ENCODE assay signal across 21 cellular contexts in genomic region chr10:98248018-98248417, GRCh38.
"Had no signal": no experiment of that assay in that cellular context is flagged by ENCODE, and none has a peak within 500 bp of the region (broad histone marks: within the 10 kb centered on the region; RNA-seq: fewer than 3 reads in every experiment).

No MANE protein-coding gene starts in this region.

- H2AFZ ChIP-seq: neural progenitor cell had no signal

- H3K4me1 ChIP-seq: prostate gland, right atrium auricular region had no signal

- H3K9me3 ChIP-seq: gastrocnemius medialis, prostate gland, right atrium auricular region, testis, tibial nerve, upper lobe of left lung had no signal

- H3K9ac ChIP-seq: neural progenitor cell had no signal

- H3K36me3 ChIP-seq: neural progenitor cell had no signal

- H3K9me3 Mint-ChIP-seq: memory B cell; natural killer cell; neural progenitor cell; stimulated activated effector memory CD8-positive, alpha-beta T cell treated with anti-CD3 and anti-CD28 coated beads, Interleukin-12 subunit alpha, Interleukin-12 subunit beta, amount 100 ng/mL, for 72 hours had no signal

- ATAC-seq: gastrocnemius medialis; natural killer cell; stimulated activated effector memory CD8-positive, alpha-beta T cell treated with anti-CD3 and anti-CD28 coated beads, Interleukin-12 subunit alpha, Interleukin-12 subunit beta, amount 100 ng/mL, for 72 hours; stimulated activated naive CD8-positive, alpha-beta T cell treated with anti-CD3 and anti-CD28 coated beads, Interleukin-15, Interleukin-2, amounts not matched to agents 100 U/mL and 50 U/mL, for 24 hours had no signal

- H3K4me1 Mint-ChIP-seq: memory B cell; natural killer cell; stimulated activated effector memory CD8-positive, alpha-beta T cell treated with anti-CD3 and anti-CD28 coated beads, Interleukin-12 subunit alpha, Interleukin-12 subunit beta, amount 100 ng/mL, for 72 hours had no signal

- H3K4me3 ChIP-seq: dorsolateral prefrontal cortex, gastrocnemius medialis, lung, neural progenitor cell, prostate gland, right atrium auricular region, smooth muscle cell, testis, tibial nerve, upper lobe of left lung had no signal

- H3K27me3 Mint-ChIP-seq: memory B cell had no signal

- H3K27ac Mint-ChIP-seq: memory B cell; natural killer cell; neural progenitor cell; stimulated activated effector memory CD8-positive, alpha-beta T cell treated with anti-CD3 and anti-CD28 coated beads, Interleukin-12 subunit alpha, Interleukin-12 subunit beta, amount 100 ng/mL, for 72 hours had no signal

- DNase-seq: dorsolateral prefrontal cortex; effector CD4-positive, alpha-beta T cell; gastrocnemius medialis; kidney; midbrain; natural killer cell; stimulated activated CD4-positive, alpha-beta T cell treated with anti-CD3 and anti-CD28 coated beads, Interleukin-12 subunit alpha, Interleukin-12 subunit beta, amount 100 ng/mL, for 4 hours; stimulated activated CD4-positive, alpha-beta T cell treated with anti-CD3 and anti-CD28 coated beads, Interleukin-1b, Interleukin-23, amount 100 ng/mL, for 48 hours; stimulated activated CD4-positive, alpha-beta T cell treated with anti-CD3 and anti-CD28 coated beads, Interleukin-4, amount 100 ng/mL, for 1 hour; stimulated activated naive CD8-positive, alpha-beta T cell treated with anti-CD3 and anti-CD28 coated beads, Interleukin-15, Interleukin-2, amounts not matched to agents 100 U/mL and 50 U/mL, for 24 hours; substantia nigra; testis; upper lobe of left lung had no signal

- H3K27ac ChIP-seq: neural progenitor cell, prostate gland, right atrium auricular region, testis, upper lobe of left lung had no signal

- H3K4me3 Mint-ChIP-seq: memory B cell; natural killer cell; neural progenitor cell; stimulated activated effector memory CD8-positive, alpha-beta T cell treated with anti-CD3 and anti-CD28 coated beads, Interleukin-12 subunit alpha, Interleukin-12 subunit beta, amount 100 ng/mL, for 72 hours had no signal

- H3K27me3 ChIP-seq: dorsolateral prefrontal cortex, gastrocnemius medialis, neural progenitor cell, right atrium auricular region, testis, tibial nerve, upper lobe of left lung had no signal

- H3K4me2 ChIP-seq: smooth muscle cell had no signal
